Comparison of ENCODE assay signal across 22 cellular contexts in the genomic region with DNA sequence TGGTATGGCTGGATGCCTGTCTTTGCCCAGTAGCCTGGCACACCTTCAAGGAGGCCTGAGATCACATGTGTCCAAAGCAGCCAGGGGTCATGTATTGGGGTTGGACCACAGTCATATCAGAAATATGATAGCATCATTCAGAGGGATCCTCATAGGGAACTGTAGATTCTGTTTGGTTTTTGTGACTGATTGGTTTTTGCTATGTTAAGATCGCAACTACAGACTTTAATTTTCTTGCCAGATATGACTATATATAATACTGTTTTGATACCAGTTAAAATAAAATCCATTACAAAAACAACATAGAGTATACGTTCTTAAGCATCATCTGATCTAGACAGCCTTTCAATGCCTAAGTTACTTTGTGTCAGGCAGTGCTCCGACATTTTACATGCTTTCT. TPM values are rescaled to one million over a fixed set of nuclear protein-coding genes. Genes with fewer than 3 reads are reported as not detected.
DNase-seq lines count a peak whose midpoint lies in the region; ATAC-seq lines count a peak whose summit lies in the region.
"Had no signal": no experiment of that assay in that cellular context is flagged by ENCODE, and none has a peak within 500 bp of the region (broad histone marks: within the 10 kb centered on the region; RNA-seq: fewer than 3 reads in every experiment).

No MANE protein-coding gene starts in this region.

- H3K27me3 Mint-ChIP-seq in activated CD4-positive, alpha-beta memory T cell treated with anti-CD3 and anti-CD28 coated beads for 36 hours = no peaks in the 10 kb centered on the region
- peaks cover 19% of the 10 kb centered on the region for H3K27me3 Mint-ChIP-seq in activated CD4-positive, alpha-beta memory T cell treated with anti-CD3 and anti-CD28 coated beads, Interleukin-2, amount 10 ng/mL, durations not matched to agents 7 days and 5 days
- peaks cover 63% of the 10 kb centered on the region for H3K27me3 Mint-ChIP-seq in activated naive CD4-positive, alpha-beta T cell treated with anti-CD3 and anti-CD28 coated beads, Interleukin-2, amount 10 ng/mL, durations not matched to agents 7 days and 5 days
- no peaks in the 10 kb centered on the region for H3K27me3 Mint-ChIP-seq in activated T-helper 17 cell treated with anti-CD3 and anti-CD28 coated beads, Interleukin-2, amount 50 U/mL, for 72 hours
- peaks cover 14% of the 10 kb centered on the region for H3K27me3 Mint-ChIP-seq in stimulated activated memory B cell treated with anti-CD40 and anti-IgM and Interleukin-4, amounts not matched to agents 10 μg/mL and 1 μg/mL and 100 μg/mL, for 72 hours

- H3K9me3 ChIP-seq in MG63 = no peaks in the 10 kb centered on the region
- H3K9me3 ChIP-seq: BE2C had no signal

- no peak overlapping the region for H3K4me3 ChIP-seq in MG63

- POLR2A ChIA-PET in activated CD4-positive, alpha-beta memory T cell treated with anti-CD3 and anti-CD28 coated beads for 36 hours (lab: Charles Lee) = no interaction called here
- POLR2A ChIA-PET in activated CD4-positive, alpha-beta memory T cell treated with anti-CD3 and anti-CD28 coated beads, Interleukin-2, amount 10 ng/mL, durations not matched to agents 7 days and 5 days (lab: Charles Lee) = no interaction called here

- ATAC-seq in activated naive CD4-positive, alpha-beta T cell treated with anti-CD3 and anti-CD28 coated beads, Interleukin-2, amount 50 U/mL, for 72 hours = peak; percentile 53 to 94
- ATAC-seq in activated T-helper 17 cell treated with anti-CD3 and anti-CD28 coated beads, Interleukin-2, amount 50 U/mL, for 72 hours (replicated peaks) = peak; percentile 93
- ATAC-seq in stimulated activated memory B cell treated with anti-CD40 and anti-IgM and Interleukin-4, amounts not matched to agents 10 μg/mL and 1 μg/mL and 100 μg/mL, for 72 hours = peak; percentile 41
- ATAC-seq: HCT116 had no signal

- H3K27me3 ChIP-seq in MG63 = no peaks in the 10 kb centered on the region
- H3K27me3 ChIP-seq: BE2C had no signal

- H3K36me3 ChIP-seq in MG63 = no peaks in the 10 kb centered on the region
- H3K36me3 ChIP-seq: BE2C had no signal

- CTCF ChIA-PET in activated CD4-positive, alpha-beta memory T cell treated with anti-CD3 and anti-CD28 coated beads for 36 hours (lab: Charles Lee) = no interaction called here
- CTCF ChIA-PET in activated CD4-positive, alpha-beta memory T cell treated with anti-CD3 and anti-CD28 coated beads, Interleukin-2, amount 10 ng/mL, durations not matched to agents 7 days and 5 days (lab: Charles Lee) = interaction anchor here (0.6 kb wide), 1 partner anchor 33 kb away, joined by 3 read pairs; no protein-coding TSS in a partner anchor
- CTCF ChIA-PET in activated naive CD4-positive, alpha-beta T cell treated with anti-CD3 and anti-CD28 coated beads, Interleukin-2, amount 10 ng/mL, durations not matched to agents 7 days and 5 days (lab: Charles Lee) = no interaction called here

- DNase-seq in activated CD4-positive, alpha-beta memory T cell treated with anti-CD3 and anti-CD28 coated beads for 36 hours = peak; percentile 27
- no peak for DNase-seq in activated CD4-positive, alpha-beta memory T cell treated with anti-CD3 and anti-CD28 coated beads, Interleukin-2, amount 10 ng/mL, durations not matched to agents 7 days and 5 days
- no peak for DNase-seq in activated naive CD4-positive, alpha-beta T cell treated with anti-CD3 and anti-CD28 coated beads, Interleukin-2, amount 50 U/mL, for 72 hours (ENCODE audit: low spot score in 2 of 2)
- no peak for DNase-seq in activated naive CD4-positive, alpha-beta T cell treated with anti-CD3 and anti-CD28 coated beads, Interleukin-2, amount 10 ng/mL, durations not matched to agents 7 days and 5 days
- DNase-seq in MG63 (no peak), NCI-H2107 (lab: John Stamatoyannopoulos, UW) (no peak)
- DNase-seq: ACHN; BE2C; C1 segment of cervical spinal cord; CD4-positive, CD25-positive, alpha-beta regulatory T cell; CD8-positive, alpha-beta memory T cell; COR-L47; DMS 273 treated with DMSO at 0.1 percent for 48 hours; DMS53; DND-41; EL; GOT3; H7; HFFc6 had no signal

- H3K4me1 Mint-ChIP-seq in activated CD4-positive, alpha-beta memory T cell treated with anti-CD3 and anti-CD28 coated beads for 36 hours (ENCODE audit: low read depth) = peaks cover 3% of the 10 kb centered on the region
- peaks cover 7% of the 10 kb centered on the region for H3K4me1 Mint-ChIP-seq in activated CD4-positive, alpha-beta memory T cell treated with anti-CD3 and anti-CD28 coated beads, Interleukin-2, amount 10 ng/mL, durations not matched to agents 7 days and 5 days
- no peaks in the 10 kb centered on the region for H3K4me1 Mint-ChIP-seq in activated naive CD4-positive, alpha-beta T cell treated with anti-CD3 and anti-CD28 coated beads, Interleukin-2, amount 10 ng/mL, durations not matched to agents 7 days and 5 days
- no peaks in the 10 kb centered on the region for H3K4me1 Mint-ChIP-seq in activated T-helper 17 cell treated with anti-CD3 and anti-CD28 coated beads, Interleukin-2, amount 50 U/mL, for 72 hours
- no peaks in the 10 kb centered on the region for H3K4me1 Mint-ChIP-seq in stimulated activated memory B cell treated with anti-CD40 and anti-IgM and Interleukin-4, amounts not matched to agents 10 μg/mL and 1 μg/mL and 100 μg/mL, for 72 hours
- H3K4me1 Mint-ChIP-seq: CD8-positive, alpha-beta memory T cell had no signal

- intact Hi-C loops in activated CD4-positive, alpha-beta memory T cell treated with anti-CD3 and anti-CD28 coated beads for 36 hours (cut with micrococcal nuclease) = no loop called here

- H3K4me3 Mint-ChIP-seq in activated CD4-positive, alpha-beta memory T cell treated with anti-CD3 and anti-CD28 coated beads for 36 hours = no peak overlapping the region
- H3K4me3 Mint-ChIP-seq in activated CD4-positive, alpha-beta memory T cell treated with anti-CD3 and anti-CD28 coated beads, Interleukin-2, amount 10 ng/mL, durations not matched to agents 7 days and 5 days = no peak overlapping the region
- no peak overlapping the region for H3K4me3 Mint-ChIP-seq in activated naive CD4-positive, alpha-beta T cell treated with anti-CD3 and anti-CD28 coated beads, Interleukin-2, amount 10 ng/mL, durations not matched to agents 7 days and 5 days
- no peak overlapping the region for H3K4me3 Mint-ChIP-seq in activated T-helper 17 cell treated with anti-CD3 and anti-CD28 coated beads, Interleukin-2, amount 50 U/mL, for 72 hours
- no peak overlapping the region for H3K4me3 Mint-ChIP-seq in stimulated activated memory B cell treated with anti-CD40 and anti-IgM and Interleukin-4, amounts not matched to agents 10 μg/mL and 1 μg/mL and 100 μg/mL, for 72 hours
- H3K4me3 Mint-ChIP-seq: CD4-positive, CD25-positive, alpha-beta regulatory T cell; CD8-positive, alpha-beta memory T cell; HFFc6 had no signal

- H3K9me3 Mint-ChIP-seq in activated CD4-positive, alpha-beta memory T cell treated with anti-CD3 and anti-CD28 coated beads for 36 hours = peaks cover 5% of the 10 kb centered on the region
- H3K9me3 Mint-ChIP-seq in activated CD4-positive, alpha-beta memory T cell treated with anti-CD3 and anti-CD28 coated beads, Interleukin-2, amount 10 ng/mL, durations not matched to agents 7 days and 5 days = peaks cover 2% of the 10 kb centered on the region
- no peaks in the 10 kb centered on the region for H3K9me3 Mint-ChIP-seq in activated naive CD4-positive, alpha-beta T cell treated with anti-CD3 and anti-CD28 coated beads, Interleukin-2, amount 50 U/mL, for 72 hours
- no peaks in the 10 kb centered on the region for H3K9me3 Mint-ChIP-seq in activated naive CD4-positive, alpha-beta T cell treated with anti-CD3 and anti-CD28 coated beads, Interleukin-2, amount 10 ng/mL, durations not matched to agents 7 days and 5 days
- H3K9me3 Mint-ChIP-seq in activated T-helper 17 cell treated with anti-CD3 and anti-CD28 coated beads, Interleukin-2, amount 50 U/mL, for 72 hours = peaks cover 3% of the 10 kb centered on the region
- H3K9me3 Mint-ChIP-seq in stimulated activated memory B cell treated with anti-CD40 and anti-IgM and Interleukin-4, amounts not matched to agents 10 μg/mL and 1 μg/mL and 100 μg/mL, for 72 hours = peaks cover 7% of the 10 kb centered on the region
- H3K9me3 Mint-ChIP-seq: HFFc6 had no signal

- H3K27ac Mint-ChIP-seq in activated CD4-positive, alpha-beta memory T cell treated with anti-CD3 and anti-CD28 coated beads for 36 hours = no peak overlapping the region
- H3K27ac Mint-ChIP-seq in activated CD4-positive, alpha-beta memory T cell treated with anti-CD3 and anti-CD28 coated beads, Interleukin-2, amount 10 ng/mL, durations not matched to agents 7 days and 5 days = no peak overlapping the region
- peak overlapping the region in 1 of 2 donors; percentile 13 for H3K27ac Mint-ChIP-seq in activated naive CD4-positive, alpha-beta T cell treated with anti-CD3 and anti-CD28 coated beads, Interleukin-2, amount 50 U/mL, for 72 hours
- H3K27ac Mint-ChIP-seq in activated naive CD4-positive, alpha-beta T cell treated with anti-CD3 and anti-CD28 coated beads, Interleukin-2, amount 10 ng/mL, durations not matched to agents 7 days and 5 days = no peak overlapping the region
- peak overlapping the region; percentile 36 for H3K27ac Mint-ChIP-seq in activated T-helper 17 cell treated with anti-CD3 and anti-CD28 coated beads, Interleukin-2, amount 50 U/mL, for 72 hours
- no peak overlapping the region for H3K27ac Mint-ChIP-seq in stimulated activated memory B cell treated with anti-CD40 and anti-IgM and Interleukin-4, amounts not matched to agents 10 μg/mL and 1 μg/mL and 100 μg/mL, for 72 hours
- H3K27ac Mint-ChIP-seq: CD4-positive, CD25-positive, alpha-beta regulatory T cell; CD8-positive, alpha-beta memory T cell; HFFc6 had no signal

- H3K36me3 Mint-ChIP-seq in activated CD4-positive, alpha-beta memory T cell treated with anti-CD3 and anti-CD28 coated beads for 36 hours = no peaks in the 10 kb centered on the region
- H3K36me3 Mint-ChIP-seq in activated CD4-positive, alpha-beta memory T cell treated with anti-CD3 and anti-CD28 coated beads, Interleukin-2, amount 10 ng/mL, durations not matched to agents 7 days and 5 days (ENCODE audit: low read depth) = no peaks in the 10 kb centered on the region
- H3K36me3 Mint-ChIP-seq in activated naive CD4-positive, alpha-beta T cell treated with anti-CD3 and anti-CD28 coated beads, Interleukin-2, amount 50 U/mL, for 72 hours = no peaks in the 10 kb centered on the region
- no peaks in the 10 kb centered on the region for H3K36me3 Mint-ChIP-seq in activated naive CD4-positive, alpha-beta T cell treated with anti-CD3 and anti-CD28 coated beads, Interleukin-2, amount 10 ng/mL, durations not matched to agents 7 days and 5 days
- no peaks in the 10 kb centered on the region for H3K36me3 Mint-ChIP-seq in activated T-helper 17 cell treated with anti-CD3 and anti-CD28 coated beads, Interleukin-2, amount 50 U/mL, for 72 hours (ENCODE audit: low read depth)
- peaks cover 10% of the 10 kb centered on the region for H3K36me3 Mint-ChIP-seq in stimulated activated memory B cell treated with anti-CD40 and anti-IgM and Interleukin-4, amounts not matched to agents 10 μg/mL and 1 μg/mL and 100 μg/mL, for 72 hours
- H3K36me3 Mint-ChIP-seq: CD4-positive, CD25-positive, alpha-beta regulatory T cell had no signal

RNA-seq across cellular contexts. Expression of gene SMPD3, which starts 11.8 kb away (rescaled TPM):
- total RNA-seq in activated CD4-positive, alpha-beta memory T cell treated with anti-CD3 and anti-CD28 coated beads for 36 hours = under 1 TPM; 0.07 to 0.12 TPM
- total RNA-seq in activated CD4-positive, alpha-beta memory T cell treated with anti-CD3 and anti-CD28 coated beads, Interleukin-2, amount 10 ng/mL, durations not matched to agents 7 days and 5 days = under 1 TPM; 0.38 to 0.53 TPM
- 1 to 10 TPM in 1 of 2 donors, under 1 TPM in 1; 0.12 to 1.0 TPM for total RNA-seq in activated naive CD4-positive, alpha-beta T cell treated with anti-CD3 and anti-CD28 coated beads, Interleukin-2, amount 50 U/mL, for 72 hours
- total RNA-seq in activated T-helper 17 cell treated with anti-CD3 and anti-CD28 coated beads, Interleukin-2, amount 50 U/mL, for 72 hours = under 1 TPM; 0.19 to 0.45 TPM
- not detected in 2 replicates for total RNA-seq in MG63 (2014; rRNA removed; shearing (Covaris generic); ENCODE audit: low replicate concordance)

Comparison
In these comparisons a context has a peak if more than half of its experiments do, and no peak if none do; other contexts are left out.
1. ATAC-seq: peak in every context shown above with its lines; median percentile 93 in activated T-helper 17 cell treated with anti-CD3 and anti-CD28 coated beads, Interleukin-2, amount 50 U/mL, for 72 hours; 74 in activated naive CD4-positive, alpha-beta T cell treated with anti-CD3 and anti-CD28 coated beads, Interleukin-2, amount 50 U/mL, for 72 hours; 41 in stimulated activated memory B cell treated with anti-CD40 and anti-IgM and Interleukin-4, amounts not matched to agents 10 μg/mL and 1 μg/mL and 100 μg/mL, for 72 hours.